Comparison of ENCODE assay signal across 2 cellular contexts in the genomic region with DNA sequence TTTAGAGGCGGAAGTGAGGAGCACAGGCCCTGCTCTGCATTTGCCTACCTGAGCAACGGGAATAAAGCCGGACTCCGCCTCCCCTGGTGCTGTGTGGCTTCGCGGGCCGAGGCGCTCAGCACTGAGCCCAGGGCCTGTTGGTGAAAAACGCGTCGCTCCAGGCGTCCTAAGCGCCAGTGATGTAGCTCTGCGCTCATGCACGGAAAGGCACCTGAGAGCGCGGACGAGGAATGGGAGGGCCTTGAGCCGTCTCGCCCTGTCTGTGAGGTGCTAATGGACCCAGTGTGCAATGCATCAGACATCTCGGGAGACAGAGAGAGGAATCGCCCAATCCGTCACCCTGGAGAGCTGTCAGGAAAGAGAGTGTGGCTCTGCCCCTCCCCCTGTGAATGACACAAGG.
TF ChIP-seq lines count a peak whose summit lies in the region.

No MANE protein-coding gene starts in this region.

TF ChIP-seq in K562, 482 proteins besides CTCF, POLR2A, EP300 and RAD21:
- no peak for TF ChIP-seq RBFOX2 (IDR thresholded peaks at IDR 0.05; ENCODE audit: low read depth, low read length)
- TF ChIP-seq, protein P1, sequence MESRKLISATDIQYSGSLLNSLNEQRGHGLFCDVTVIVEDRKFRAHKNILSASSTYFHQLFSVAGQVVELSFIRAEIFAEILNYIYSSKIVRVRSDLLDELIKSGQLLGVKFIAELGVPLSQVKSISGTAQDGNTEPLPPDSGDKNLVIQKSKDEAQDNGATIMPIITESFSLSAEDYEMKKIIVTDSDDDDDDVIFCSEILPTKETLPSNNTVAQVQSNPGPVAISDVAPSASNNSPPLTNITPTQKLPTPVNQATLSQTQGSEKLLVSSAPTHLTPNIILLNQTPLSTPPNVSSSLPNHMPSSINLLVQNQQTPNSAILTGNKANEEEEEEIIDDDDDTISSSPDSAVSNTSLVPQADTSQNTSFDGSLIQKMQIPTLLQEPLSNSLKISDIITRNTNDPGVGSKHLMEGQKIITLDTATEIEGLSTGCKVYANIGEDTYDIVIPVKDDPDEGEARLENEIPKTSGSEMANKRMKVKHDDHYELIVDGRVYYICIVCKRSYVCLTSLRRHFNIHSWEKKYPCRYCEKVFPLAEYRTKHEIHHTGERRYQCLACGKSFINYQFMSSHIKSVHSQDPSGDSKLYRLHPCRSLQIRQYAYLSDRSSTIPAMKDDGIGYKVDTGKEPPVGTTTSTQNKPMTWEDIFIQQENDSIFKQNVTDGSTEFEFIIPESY (CRISPR knock-in tag; IDR thresholded peaks at IDR 0.05), result peak; percentile 68; the same call in 1 of the 2 replicates

TF ChIP-seq in HepG2, 621 proteins besides CTCF, POLR2A, EP300 and RAD21:
- TF ChIP-seq ZNF768 (CRISPR knock-in tag; IDR thresholded peaks at IDR 0.05) (peak; percentile 61; the same call in 1 of the 2 replicates), RAD51 (IDR thresholded peaks at IDR 0.05; ENCODE audit: borderline replicate concordance) (no peak)
